In the genomic region with DNA sequence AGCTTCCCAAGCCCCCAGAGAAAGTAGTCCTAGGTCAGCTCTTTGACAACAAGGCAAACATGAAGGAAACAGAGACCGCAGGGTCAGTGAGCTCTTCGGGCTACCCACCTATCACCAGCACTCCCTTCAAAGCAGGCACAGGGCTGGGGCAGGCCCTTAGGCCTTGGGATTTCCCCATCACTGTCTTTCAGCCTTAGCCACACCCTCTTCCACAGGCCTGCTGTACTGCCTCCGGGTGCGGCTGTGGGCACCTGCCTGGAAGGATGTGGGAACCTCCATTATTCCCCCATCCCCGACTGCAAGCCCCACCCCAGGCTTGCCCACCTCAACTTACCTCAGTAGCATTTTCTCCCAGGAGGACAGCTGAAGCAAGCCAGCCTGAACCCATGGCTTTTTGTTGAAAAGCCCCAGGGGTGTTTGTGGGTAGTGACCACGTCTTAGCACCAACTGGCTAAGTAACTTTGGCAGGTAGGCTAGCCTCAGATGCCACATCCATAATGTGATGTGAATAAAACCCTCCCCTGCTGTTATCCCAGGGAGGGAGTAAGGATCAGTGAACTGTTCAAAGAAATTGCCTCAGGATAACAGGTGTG, we compare ENCODE assay signal across 9 cellular contexts.
DNase-seq lines count a peak whose midpoint lies in the region; ATAC-seq and TF ChIP-seq lines count a peak whose summit lies in the region.
"Had no signal": no experiment of that assay in that cellular context is flagged by ENCODE, and none has a peak within 500 bp of the region (broad histone marks: within the 10 kb centered on the region; RNA-seq: fewer than 3 reads in every experiment).

No MANE protein-coding gene starts in this region.

- H3K36me3 ChIP-seq in uterus: no peaks in the 10 kb centered on the region
- H3K36me3 ChIP-seq: cardiac muscle cell had no signal

- DNase-seq in activated T-cell treated with anti-CD3 and anti-CD28 coated beads for 4 hours (peak; percentile 6), DMS53 treated with DMSO at 0.1 percent for 48 hours (lab: John Stamatoyannopoulos, UW; ENCODE audit: unreplicated experiment) (no peak), uterus (no peak), mesenteric fat pad (ENCODE audit: low spot score) (no peak), Right ventricle myocardium inferior (ENCODE audit: missing footprints) (no peak)
- peak; percentile 30 for DNase-seq in stimulated activated CD4-positive, alpha-beta T cell treated with anti-CD3 and anti-CD28 coated beads, Interleukin-1b, Interleukin-23, amount 100 ng/mL, for 48 hours

- H3K4me3 ChIP-seq in uterus: no peak overlapping the region
- H3K4me3 ChIP-seq: cardiac muscle cell had no signal

- H3K9me3 ChIP-seq in uterus: no peaks in the 10 kb centered on the region

- intact Hi-C loops in uterus (cut with DNase I; ENCODE audit: low total_unique reads) (no loop called here), Right ventricle myocardium inferior (cut with DNase I) (no loop called here)

- ATAC-seq in GM19395 (IDR thresholded peaks at IDR 0.05; ENCODE audit: unreplicated experiment) (peak; percentile 98), HG03108 (IDR thresholded peaks at IDR 0.05; ENCODE audit: unreplicated experiment) (peak; percentile 99), Right ventricle myocardium inferior (no peak)

- no peak overlapping the region for H3K27ac ChIP-seq in uterus
- H3K27ac ChIP-seq: cardiac muscle cell had no signal

- H3K27me3 ChIP-seq in uterus: no peaks in the 10 kb centered on the region
- H3K27me3 ChIP-seq: cardiac muscle cell had no signal

- TF ChIP-seq POLR2A in uterus (IDR thresholded peaks at IDR 0.05): no peak

- no peaks in the 10 kb centered on the region for H3K4me1 ChIP-seq in uterus

- TF ChIP-seq CTCF in uterus (IDR thresholded peaks at IDR 0.05): no peak

Comparison
In these comparisons a context has a peak if more than half of its experiments do, and no peak if none do; other contexts are left out.
1. DNase-seq: peak in activated T-cell treated with anti-CD3 and anti-CD28 coated beads for 4 hours (single experiment) and stimulated activated CD4-positive, alpha-beta T cell treated with anti-CD3 and anti-CD28 coated beads, Interleukin-1b, Interleukin-23, amount 100 ng/mL, for 48 hours (single experiment); none in DMS53 treated with DMSO at 0.1 percent for 48 hours (single experiment), uterus (0 of 2), mesenteric fat pad (single experiment) and Right ventricle myocardium inferior (single experiment).